ENCODE assay signal across 8 cellular contexts in the genomic region with DNA sequence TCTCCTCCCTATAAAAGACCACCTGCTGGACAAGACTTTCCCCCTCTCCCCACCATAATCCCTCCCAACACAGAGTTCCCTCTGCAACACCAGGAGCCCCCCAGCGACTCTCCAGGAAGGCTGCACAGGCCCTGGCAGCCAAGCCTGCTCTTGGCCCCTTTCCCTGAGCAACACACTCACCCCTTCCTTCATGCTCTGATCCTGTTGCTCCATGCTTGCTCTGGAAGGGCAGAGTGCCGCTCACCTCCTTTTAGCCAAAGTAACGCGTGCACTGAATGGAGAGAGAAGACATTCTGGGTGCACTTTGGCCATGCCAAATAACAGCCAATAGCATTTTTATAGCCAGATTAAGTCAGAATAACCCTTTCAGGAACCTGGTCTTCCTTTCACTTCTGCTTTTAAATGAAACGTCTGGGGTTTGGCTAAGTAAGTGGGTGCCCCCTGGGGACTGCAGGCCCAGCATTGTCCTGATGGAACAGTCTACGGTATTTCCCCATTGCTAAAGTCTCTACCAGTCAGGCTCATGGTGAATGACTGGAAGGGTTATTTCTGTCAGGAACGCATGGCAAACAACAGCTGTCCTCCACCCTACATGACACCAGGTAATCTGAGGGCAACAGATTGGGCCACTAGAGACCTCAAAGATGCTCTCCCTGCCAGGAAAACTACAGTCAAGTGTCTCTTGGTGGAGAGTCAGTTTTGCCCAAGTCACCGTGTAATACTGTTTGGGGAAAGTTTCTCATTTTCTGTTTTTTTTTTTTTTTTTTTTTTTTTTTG. TPM values are rescaled to one million over a fixed set of nuclear protein-coding genes. Genes with fewer than 3 reads are reported as not detected.
DNase-seq lines count a peak whose midpoint lies in the region; ATAC-seq and TF ChIP-seq lines count a peak whose summit lies in the region.

A gene with protein sequence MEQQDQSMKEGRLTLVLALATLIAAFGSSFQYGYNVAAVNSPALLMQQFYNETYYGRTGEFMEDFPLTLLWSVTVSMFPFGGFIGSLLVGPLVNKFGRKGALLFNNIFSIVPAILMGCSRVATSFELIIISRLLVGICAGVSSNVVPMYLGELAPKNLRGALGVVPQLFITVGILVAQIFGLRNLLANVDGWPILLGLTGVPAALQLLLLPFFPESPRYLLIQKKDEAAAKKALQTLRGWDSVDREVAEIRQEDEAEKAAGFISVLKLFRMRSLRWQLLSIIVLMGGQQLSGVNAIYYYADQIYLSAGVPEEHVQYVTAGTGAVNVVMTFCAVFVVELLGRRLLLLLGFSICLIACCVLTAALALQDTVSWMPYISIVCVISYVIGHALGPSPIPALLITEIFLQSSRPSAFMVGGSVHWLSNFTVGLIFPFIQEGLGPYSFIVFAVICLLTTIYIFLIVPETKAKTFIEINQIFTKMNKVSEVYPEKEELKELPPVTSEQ (minus strand): TSS at position 312 of the 777 bp plus-strand sequence. CDS start 99 bp downstream, at position 213.

- peak within 1 kb of the TSS in 2 of 3 experiments; percentile 26 to 45 for H3K4me3 Mint-ChIP-seq in nephron

- no peak within 1 kb of the TSS for H3K4me3 ChIP-seq in mammary epithelial cell (replicated peaks in 1 of 3; ENCODE audit: insufficient read depth in 1 of 3, low read depth in 2 of 3, low read length in 3 of 3)

- H3K9me3 ChIP-seq in mammary epithelial cell (replicated peaks; ENCODE audit: insufficient read depth, low read length) = no peaks in the 10 kb centered on the region

- H3K4me1 Mint-ChIP-seq in nephron = peaks cover 37% of the 10 kb centered on the region

- no peaks in the 10 kb centered on the region for H3K36me3 Mint-ChIP-seq in nephron (ENCODE audit: low read depth)

- no peaks in the 10 kb centered on the region for H3K79me2 ChIP-seq in mammary epithelial cell (ENCODE audit: insufficient read depth, low read length)

- intact Hi-C loops in mammary epithelial cell (cut with micrococcal nuclease) = no loop called here

- BruUV-seq in mammary epithelial cell (replicated peaks; lab: Mats Ljungman, UMichigan) = no TSS peak

- peak; percentile 91 for DNase-seq in KBM-7
- no peak for DNase-seq in mammary epithelial cell
- no peak for DNase-seq in activated gamma-delta T cell treated with Interleukin-2 at 50 U/mL for 16 hours
- no peak for DNase-seq in SHP77 treated with DMSO at 0.1 percent for 48 hours (lab: John Stamatoyannopoulos, UW)
- no peak for DNase-seq in DMS53 treated with DMSO at 0.1 percent for 48 hours (lab: John Stamatoyannopoulos, UW; ENCODE audit: unreplicated experiment)

- TF ChIP-seq CTCF in mammary epithelial cell (conservative IDR thresholded peaks at IDR 0.05 in 1 of 2, IDR thresholded peaks at IDR 0.05 in 1 of 2; ENCODE audit: extremely low read depth in 1 of 2, insufficient read depth in 1 of 2, low read depth in 1 of 2, low read length in 2 of 2) (no peak), nephron (IDR thresholded peaks at IDR 0.05; ENCODE audit: unreplicated experiment in 3 of 3) (no peak)

- peak within 1 kb of the TSS; percentile 86 to 89 (median 87) for H3K27ac Mint-ChIP-seq in nephron

- 43% methylated on average over 8 of the region's 8 CpGs for WGBS in mammary epithelial cell (ENCODE audit: low coverage, missing lambda C conversion rate)

- no peaks in the 10 kb centered on the region for H3K36me3 ChIP-seq in mammary epithelial cell (ENCODE audit: insufficient read depth, low read length)

- peak within 1 kb of the TSS; percentile 59 for H3K4me2 ChIP-seq in mammary epithelial cell (ENCODE audit: insufficient read depth, low read depth, low read length)

- H3K27me3 ChIP-seq in mammary epithelial cell (ENCODE audit: insufficient read depth, low read length) = no peaks in the 10 kb centered on the region

- dilution Hi-C loops in mammary epithelial cell (cut with HindIII; ENCODE audit: low sequenced_read_pairs) = no loop called here

- no peak within 1 kb of the TSS for H3K27ac ChIP-seq in mammary epithelial cell (ENCODE audit: insufficient read depth, low read depth, low read length)

- in situ Hi-C loops in KBM-7 (cut with MboI; ENCODE audit: low pct_unique_long_range_greater_than_20kb, low sequenced_read_pairs) (no loop called here), mammary epithelial cell (cut with MboI; ENCODE audit: low sequenced_read_pairs in 2 of 2) (no loop called here)

- ATAC-seq in GM21717 (IDR thresholded peaks at IDR 0.05; ENCODE audit: unreplicated experiment) = peak; percentile 85

- H3K9me3 Mint-ChIP-seq in nephron = no peaks in the 10 kb centered on the region

- CTCF ChIA-PET in mammary epithelial cell (lab: Charles Lee; ENCODE audit: low non-redundant PET) = no interaction called here

- peak within 1 kb of the TSS; percentile 75 for H2AFZ ChIP-seq in mammary epithelial cell (ENCODE audit: low read depth, low read length)

- H4K20me1 ChIP-seq in mammary epithelial cell (ENCODE audit: insufficient read depth, low read length) = no peaks in the 10 kb centered on the region

- H3K9ac ChIP-seq in mammary epithelial cell (ENCODE audit: insufficient read depth, low read length) = no peak within 1 kb of the TSS

- H3K4me1 ChIP-seq in mammary epithelial cell (ENCODE audit: insufficient read depth, low read length) = peaks cover 15% of the 10 kb centered on the region

- peaks cover 7% of the 10 kb centered on the region for H3K27me3 Mint-ChIP-seq in nephron (ENCODE audit: low read depth)

- peak; percentile 39 for TF ChIP-seq POLR2A in GM15510 (IDR thresholded peaks at IDR 0.05; ENCODE audit: borderline replicate concordance, extremely low read depth, insufficient read length)

RNA-seq across cellular contexts. Expression of the gene that starts here (rescaled TPM):
- total RNA-seq in mammary epithelial cell = under 1 TPM; under 0.01 to 0.38 TPM
- polyA plus RNA-seq in mammary epithelial cell = 0.19 TPM
- polyA minus RNA-seq in mammary epithelial cell = not detected
